ENCODE assay signal across 28 cellular contexts in genomic region chr2:48417843-48418838, GRCh38. TPM values are rescaled to one million over a fixed set of nuclear protein-coding genes. Genes with fewer than 3 reads are reported as not detected.
DNase-seq lines count a peak whose midpoint lies in the region; ATAC-seq and TF ChIP-seq lines count a peak whose summit lies in the region.
"Had no signal": no experiment of that assay in that cellular context is flagged by ENCODE, and none has a peak within 500 bp of the region (broad histone marks: within the 10 kb centered on the region; RNA-seq: fewer than 3 reads in every experiment).

No MANE protein-coding gene starts in this region.

- no peaks in the 10 kb centered on the region for H3K9me3 Mint-ChIP-seq in activated CD4-positive, alpha-beta T cell treated with anti-CD3 and anti-CD28 coated beads, Interleukin-2, amount 10 ng/mL, durations not matched to agents 24 days and 14 days
- no peaks in the 10 kb centered on the region for H3K9me3 Mint-ChIP-seq in stimulated activated effector memory CD8-positive, alpha-beta T cell treated with anti-CD3 and anti-CD28 coated beads, Interleukin-12 subunit alpha, Interleukin-12 subunit beta, amount 100 ng/mL, for 72 hours

- H3K27ac ChIP-seq in OCI-LY7 (ENCODE audit: low read depth, low read length, poor library complexity, severe bottlenecking) (no peak overlapping the region), layer of hippocampus (ENCODE audit: low read depth, low read length) (peak overlapping the region; percentile 39)
- H3K27ac ChIP-seq: epithelial cell of prostate, ovary, suprapubic skin had no signal

- POLR2A ChIA-PET in OCI-LY7 (lab: Charles Lee): interaction anchor here (1.2 kb wide), 1 partner anchor 15 kb away, joined by 3 read pairs; no protein-coding TSS in a partner anchor

- H4K20me1 ChIP-seq in OCI-LY7 (ENCODE audit: insufficient read depth, low read length): no peaks in the 10 kb centered on the region

- H3K4me2 ChIP-seq in OCI-LY7 (ENCODE audit: low read length): no peak overlapping the region
- H3K4me2 ChIP-seq: SK-N-SH had no signal

- H3K36me3 ChIP-seq in OCI-LY7 (ENCODE audit: insufficient read depth, low read length): no peaks in the 10 kb centered on the region
- H3K36me3 ChIP-seq: ovary, suprapubic skin had no signal

- no peak overlapping the region for H3K4me3 Mint-ChIP-seq in activated CD4-positive, alpha-beta T cell treated with anti-CD3 and anti-CD28 coated beads, Interleukin-2, amount 10 ng/mL, durations not matched to agents 24 days and 14 days
- H3K4me3 Mint-ChIP-seq in stimulated activated effector memory CD8-positive, alpha-beta T cell treated with anti-CD3 and anti-CD28 coated beads, Interleukin-12 subunit alpha, Interleukin-12 subunit beta, amount 100 ng/mL, for 72 hours: no peak overlapping the region
- H3K4me3 Mint-ChIP-seq: natural killer cell had no signal

- CTCF ChIA-PET in OCI-LY7 (lab: Charles Lee; ENCODE audit: unreplicated experiment): no interaction called here

- TF ChIP-seq CTCF in OCI-LY7 (conservative IDR thresholded peaks at IDR 0.05; ENCODE audit: low read length): no peak

- no peaks in the 10 kb centered on the region for H3K27me3 ChIP-seq in layer of hippocampus (ENCODE audit: control insufficient read depth, insufficient read depth, low read length)
- H3K27me3 ChIP-seq: ovary, suprapubic skin had no signal

- H3K36me3 Mint-ChIP-seq in activated CD4-positive, alpha-beta T cell treated with anti-CD3 and anti-CD28 coated beads, Interleukin-2, amount 10 ng/mL, durations not matched to agents 24 days and 14 days (ENCODE audit: low read depth): no peaks in the 10 kb centered on the region
- peaks cover 7% of the 10 kb centered on the region for H3K36me3 Mint-ChIP-seq in stimulated activated effector memory CD8-positive, alpha-beta T cell treated with anti-CD3 and anti-CD28 coated beads, Interleukin-12 subunit alpha, Interleukin-12 subunit beta, amount 100 ng/mL, for 72 hours
- H3K36me3 Mint-ChIP-seq: natural killer cell had no signal

- no peak for DNase-seq in activated CD4-positive, alpha-beta T cell treated with anti-CD3 and anti-CD28 coated beads, Interleukin-2, amount 10 ng/mL, durations not matched to agents 24 days and 14 days
- no peak for DNase-seq in activated CD4-positive, alpha-beta T cell treated with anti-CD3 and anti-CD28 coated beads for 4 hours
- DNase-seq in OCI-LY7 (ENCODE audit: low spot score) (peak; percentile 17), DMS114 treated with DMSO at 0.1 percent for 48 hours (lab: John Stamatoyannopoulos, UW; ENCODE audit: unreplicated experiment) (no peak)
- no peak for DNase-seq in stimulated activated effector memory CD8-positive, alpha-beta T cell treated with anti-CD3 and anti-CD28 coated beads, Interleukin-12 subunit alpha, Interleukin-12 subunit beta, amount 100 ng/mL, for 72 hours (ENCODE audit: low spot score in 2 of 2)
- DNase-seq in activated naive CD4-positive, alpha-beta T cell treated with Interleukin-2 at 50 U/mL for 16 hours: no peak
- DNase-seq: 8988T; activated CD4-positive, alpha-beta T cell treated with anti-CD3 and anti-CD28 coated beads for 48 hours; cerebellar nuclear complex; DMS153; IMR-90; left ventricle myocardium superior; midbrain; natural killer cell; NCI-H1092 treated with DMSO at 0.1 percent for 48 hours; NCI-H187; NCI-H2171 treated with DMSO at 0.1 percent for 48 hours; NCI-H524 treated with DMSO at 0.1 percent for 48 hours; ovary; PC-3; right cardiac atrium; SK-N-SH; stimulated activated CD4-positive, alpha-beta T cell treated with anti-CD3 and anti-CD28 coated beads, Interleukin-12 subunit alpha, Interleukin-12 subunit beta, amount 100 ng/mL, for 4 hours; stimulated activated CD4-positive, alpha-beta T cell treated with anti-CD3 and anti-CD28 coated beads, Interleukin-4, amount 100 ng/mL, for 1 hour had no signal

- H3K4me3 ChIP-seq in OCI-LY7 (ENCODE audit: low read depth, low read length, poor library complexity, severe bottlenecking): no peak overlapping the region
- H3K4me3 ChIP-seq: ovary, suprapubic skin had no signal

- peak overlapping the region; percentile 30 for H3K27ac Mint-ChIP-seq in activated CD4-positive, alpha-beta T cell treated with anti-CD3 and anti-CD28 coated beads, Interleukin-2, amount 10 ng/mL, durations not matched to agents 24 days and 14 days
- peak overlapping the region; percentile 65 for H3K27ac Mint-ChIP-seq in stimulated activated effector memory CD8-positive, alpha-beta T cell treated with anti-CD3 and anti-CD28 coated beads, Interleukin-12 subunit alpha, Interleukin-12 subunit beta, amount 100 ng/mL, for 72 hours

- no peak for ATAC-seq in stimulated activated effector memory CD8-positive, alpha-beta T cell treated with anti-CD3 and anti-CD28 coated beads, Interleukin-12 subunit alpha, Interleukin-12 subunit beta, amount 100 ng/mL, for 72 hours
- no peak for ATAC-seq in HG02852 (IDR thresholded peaks at IDR 0.05; ENCODE audit: unreplicated experiment)
- ATAC-seq: left ventricle myocardium superior, natural killer cell, PC-3, right cardiac atrium had no signal

- no peaks in the 10 kb centered on the region for H3K4me1 ChIP-seq in OCI-LY7 (ENCODE audit: insufficient read depth, low read length, poor library complexity, severe bottlenecking)

- H3K79me2 ChIP-seq in OCI-LY7 (ENCODE audit: insufficient read depth, low read depth, low read length): no peaks in the 10 kb centered on the region

- no peaks in the 10 kb centered on the region for H3K9me2 ChIP-seq in OCI-LY7 (ENCODE audit: insufficient read depth, low read length)
- H3K9me2 ChIP-seq: SK-N-SH had no signal

- H3K4me1 Mint-ChIP-seq in activated CD4-positive, alpha-beta T cell treated with anti-CD3 and anti-CD28 coated beads, Interleukin-2, amount 10 ng/mL, durations not matched to agents 24 days and 14 days: peaks cover 41% of the 10 kb centered on the region
- peaks cover 49% of the 10 kb centered on the region for H3K4me1 Mint-ChIP-seq in stimulated activated effector memory CD8-positive, alpha-beta T cell treated with anti-CD3 and anti-CD28 coated beads, Interleukin-12 subunit alpha, Interleukin-12 subunit beta, amount 100 ng/mL, for 72 hours

- intact Hi-C loops in activated CD4-positive, alpha-beta T cell treated with anti-CD3 and anti-CD28 coated beads, Interleukin-2, amount 10 ng/mL, durations not matched to agents 24 days and 14 days (cut with micrococcal nuclease): no loop called here
- intact Hi-C loops in OCI-LY7 (cut with micrococcal nuclease; ENCODE audit: unreplicated experiment): no loop called here

- H3K9me3 ChIP-seq in OCI-LY7 (ENCODE audit: low read length): no peaks in the 10 kb centered on the region
- H3K9me3 ChIP-seq: ovary, SK-N-SH, suprapubic skin had no signal

- H3K27me3 Mint-ChIP-seq in activated CD4-positive, alpha-beta T cell treated with anti-CD3 and anti-CD28 coated beads, Interleukin-2, amount 10 ng/mL, durations not matched to agents 24 days and 14 days: no peaks in the 10 kb centered on the region

- no peak overlapping the region for H2AFZ ChIP-seq in OCI-LY7 (ENCODE audit: low read length)

- BruUV-seq in OCI-LY7 (replicated peaks; lab: Mats Ljungman, UMichigan): no TSS peak

RNA-seq across cellular contexts. Expression of gene PPP1R21, which starts 22.4 kb away (rescaled TPM):
- total RNA-seq in activated CD4-positive, alpha-beta T cell treated with anti-CD3 and anti-CD28 coated beads, Interleukin-2, amount 10 ng/mL, durations not matched to agents 24 days and 14 days: 21.2 and 21.3 TPM in 2 replicates
- total RNA-seq in OCI-LY7 (2014; rRNA removed; shearing (Covaris generic)): 12.7 and 13.6 TPM in 2 replicates
- 21.0 and 27.2 TPM in 2 replicates for total RNA-seq in OCI-LY7 (2022)
